Comparison of ENCODE assay signal across 8 cellular contexts in the genomic region with DNA sequence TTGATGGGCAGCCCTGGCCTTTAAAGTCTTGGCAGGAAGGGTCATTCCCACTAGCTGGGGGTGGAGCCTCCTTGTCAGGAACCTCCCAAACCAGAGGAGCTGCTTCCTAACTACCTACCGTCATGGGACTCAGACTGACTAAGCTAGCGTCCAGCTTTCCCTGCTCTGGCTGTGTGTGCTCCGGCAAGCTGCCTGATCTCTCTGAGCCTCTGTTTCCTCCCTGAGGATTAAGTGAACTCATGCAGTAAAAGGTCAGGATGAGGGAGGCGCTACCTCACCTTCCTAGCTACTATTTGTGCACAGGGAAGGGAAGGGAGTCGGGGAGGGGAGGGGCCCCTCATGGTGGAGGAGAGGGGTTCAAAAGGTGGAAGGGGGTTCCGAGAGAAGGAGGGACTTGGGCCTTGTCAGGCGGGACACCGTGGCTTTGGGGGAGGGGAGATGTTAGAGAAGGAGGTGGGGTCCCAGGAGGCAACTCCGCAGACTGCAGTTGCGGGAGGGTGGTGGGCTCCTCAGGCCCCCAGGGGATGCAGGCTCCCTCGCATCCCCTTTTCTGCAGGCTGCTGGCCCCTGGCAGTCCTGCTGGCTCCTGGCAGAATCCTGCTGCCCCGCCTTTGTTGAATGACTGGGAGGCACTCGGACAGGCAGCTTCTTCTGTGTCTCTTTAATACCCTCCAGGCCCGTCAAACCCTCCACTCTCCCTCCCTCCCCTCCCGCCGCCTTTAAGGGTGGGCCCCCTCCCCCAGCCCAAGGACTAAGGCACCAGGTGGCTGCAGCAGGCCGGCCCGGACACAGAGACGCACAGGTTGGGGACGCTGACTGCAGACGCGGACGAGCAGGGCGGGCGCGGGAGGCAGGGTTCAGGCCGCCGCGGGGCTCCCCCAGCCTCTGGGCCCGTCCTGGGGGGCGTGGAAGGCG. TPM values are rescaled to one million over a fixed set of nuclear protein-coding genes. Genes with fewer than 3 reads are reported as not detected.
DNase-seq lines count a peak whose midpoint lies in the region; ATAC-seq and TF ChIP-seq lines count a peak whose summit lies in the region.

No MANE protein-coding gene starts in this region.

- H3K36me3 ChIP-seq in HUES64 (ENCODE audit: insufficient read depth, low read length) (no peaks in the 10 kb centered on the region), spleen (no peaks in the 10 kb centered on the region)

- no peak for TF ChIP-seq CTCF in spleen (IDR thresholded peaks at IDR 0.05 in 8 of 11, conservative IDR thresholded peaks at IDR 0.05 in 3 of 11)

- H3K27ac Mint-ChIP-seq in activated naive CD8-positive, alpha-beta T cell = no peak overlapping the region

- H3K27ac ChIP-seq in HUES64 (ENCODE audit: low read depth, low read length) (peak overlapping the region; percentile 32; the same call in 1 of the 2 replicates), spleen (no peak overlapping the region)

- peak overlapping the region; percentile 27 for H3K4me3 Mint-ChIP-seq in activated naive CD8-positive, alpha-beta T cell

- 2% methylated on average over 32 of the region's 32 CpGs for WGBS in HUES64
- WGBS in spleen, 5 donors = 9 to 28% (median 12%) methylated on average over 17 to 32 of the region's 32 CpGs

- peak; percentile 35 for DNase-seq in DMS79 treated with DMSO at 0.1 percent for 48 hours (lab: John Stamatoyannopoulos, UW)
- DNase-seq in DMS79 (lab: John Stamatoyannopoulos, UW) = no peak
- DNase-seq in spleen = peak; percentile 59
- DNase-seq in stimulated activated CD8-positive, alpha-beta memory T cell treated with anti-CD3 and anti-CD28 coated beads, Interleukin-4, amount 100 ng/mL, for 48 hours = no peak

- H3K9me3 ChIP-seq in HUES64 (ENCODE audit: insufficient read depth, low read depth, low read length) (no peaks in the 10 kb centered on the region), spleen (no peaks in the 10 kb centered on the region)

- peak overlapping the region; percentile 63 for H3K9ac ChIP-seq in HUES64 (ENCODE audit: low read depth, low read length)

- no peak for TF ChIP-seq POLR2A in spleen (IDR thresholded peaks at IDR 0.05)

- no peaks in the 10 kb centered on the region for H3K9me3 Mint-ChIP-seq in activated naive CD8-positive, alpha-beta T cell (ENCODE audit: low read depth)

- H3K36me3 Mint-ChIP-seq in activated naive CD8-positive, alpha-beta T cell = no peaks in the 10 kb centered on the region

- H3K4me3 ChIP-seq in HUES64 (ENCODE audit: low read length) (peak overlapping the region; percentile 66), iPS-11a (ENCODE audit: low read depth, low read length) (peak overlapping the region; percentile 69), spleen (peak overlapping the region; percentile 37 to 79 (median 51))

- ATAC-seq in HG03108 (IDR thresholded peaks at IDR 0.05; ENCODE audit: unreplicated experiment) = no peak

- H3K4me1 Mint-ChIP-seq in activated naive CD8-positive, alpha-beta T cell (ENCODE audit: low read depth) = peaks cover 9% of the 10 kb centered on the region

- H3K27me3 Mint-ChIP-seq in activated naive CD8-positive, alpha-beta T cell = peaks cover 11% of the 10 kb centered on the region

- intact Hi-C loops in spleen (cut with DNase I; ENCODE audit: low total_unique reads) = no loop called here

- H3K4me1 ChIP-seq in HUES64 (ENCODE audit: insufficient read depth, low read length) (peaks cover 11% of the 10 kb centered on the region; the same call in 1 of the 2 replicates), spleen (peaks cover 13 to 33% (median 22%) of the 10 kb centered on the region in 6 donors)

- H3K27me3 ChIP-seq in HUES64 (ENCODE audit: insufficient read depth, low read length) (no peaks in the 10 kb centered on the region; the same call in 1 of the 2 replicates), spleen (replicated peaks in 1 of 7) (peaks cover 0 to 35% (median 15%) of the 10 kb centered on the region in 7 donors)

RNA-seq across cellular contexts. Expression of a gene that starts 9.6 kb away (rescaled TPM):
- polyA plus RNA-seq in HUES64 (2013, experiment 1 of 2) = 1.7 TPM
- 2.5 TPM for polyA plus RNA-seq in HUES64 (2013, experiment 2 of 2)
- total RNA-seq in spleen = 1 to 10 TPM in 6 of 7 donors, under 1 TPM in 1; 0.69 to 7.3 (median 2.1) TPM
- polyA plus RNA-seq in spleen = 1 to 10 TPM; 2.5 to 6.7 (median 3.0) TPM

RNA-seq across cellular contexts. Expression of a gene that starts 9.7 kb away (rescaled TPM):
- 0.20 TPM for polyA plus RNA-seq in HUES64 (2013, experiment 1 of 2)
- polyA plus RNA-seq in HUES64 (2013, experiment 2 of 2) = 0.25 TPM
- under 1 TPM; 0.23 to 0.79 (median 0.37) TPM for total RNA-seq in spleen
- polyA plus RNA-seq in spleen = under 1 TPM; 0.22 to 0.33 (median 0.30) TPM

RNA-seq across cellular contexts. Expression of a gene that starts 15.3 kb away (rescaled TPM):
- 0.50 TPM for polyA plus RNA-seq in HUES64 (2013, experiment 1 of 2)
- 1.1 TPM for polyA plus RNA-seq in HUES64 (2013, experiment 2 of 2)
- 1 to 10 TPM; 1.4 to 5.6 (median 1.9) TPM for total RNA-seq in spleen
- 1 to 10 TPM; 1.9 to 5.7 (median 2.8) TPM for polyA plus RNA-seq in spleen

RNA-seq across cellular contexts. Expression of a gene that starts 41.5 kb away (rescaled TPM):
- 0.60 TPM for polyA plus RNA-seq in HUES64 (2013, experiment 1 of 2)
- 0.19 TPM for polyA plus RNA-seq in HUES64 (2013, experiment 2 of 2)
- total RNA-seq in spleen = 1 to 10 TPM in 6 of 7 donors, under 1 TPM in 1; 0.97 to 3.4 (median 2.2) TPM
- polyA plus RNA-seq in spleen = 1 to 10 TPM; 1.7 to 1.9 (median 1.8) TPM

Comparison
In these comparisons a context has a peak if more than half of its experiments do, and no peak if none do; other contexts are left out.
1. DNase-seq: peak in DMS79 treated with DMSO at 0.1 percent for 48 hours (single experiment) and spleen (single experiment); none in DMS79 (single experiment) and stimulated activated CD8-positive, alpha-beta memory T cell treated with anti-CD3 and anti-CD28 coated beads, Interleukin-4, amount 100 ng/mL, for 48 hours (single experiment).
2. Peak in every context shown above with its lines, with median percentiles within 50 percentile points of each other: H3K4me3 ChIP-seq.